ENCODE assay signal across 9 cellular contexts in the genomic region with DNA sequence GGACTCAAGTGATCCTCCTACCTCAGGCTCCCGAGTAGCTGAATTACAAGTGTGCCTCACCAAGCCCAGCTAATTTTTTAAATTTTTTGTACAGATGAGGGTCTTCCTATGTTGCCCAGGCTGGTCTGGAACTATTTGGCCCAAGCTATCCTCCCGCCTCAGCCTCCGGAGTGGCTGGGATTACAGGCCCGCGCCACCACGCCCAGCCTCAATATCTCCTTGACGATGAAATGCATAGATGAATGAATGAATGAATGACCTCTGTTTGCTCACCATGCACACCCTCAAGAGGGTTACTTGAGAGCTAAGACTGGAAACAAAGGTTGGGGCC. TPM values are rescaled to one million over a fixed set of nuclear protein-coding genes. Genes with fewer than 3 reads are reported as not detected.
DNase-seq lines count a peak whose midpoint lies in the region; ATAC-seq and TF ChIP-seq lines count a peak whose summit lies in the region.
"Had no signal": no experiment of that assay in that cellular context is flagged by ENCODE, and none has a peak within 500 bp of the region (broad histone marks: within the 10 kb centered on the region; RNA-seq: fewer than 3 reads in every experiment).

No MANE protein-coding gene starts in this region.

- no peak overlapping the region for H3K4me2 ChIP-seq in GM23248 (ENCODE audit: unreplicated experiment)
- peak overlapping the region; percentile 44; the same call in 1 of the 2 replicates for H3K4me2 ChIP-seq in OCI-LY7 (ENCODE audit: low read length)

- no peak for TF ChIP-seq CTCF in OCI-LY7 (conservative IDR thresholded peaks at IDR 0.05; ENCODE audit: low read length)
- no peak for TF ChIP-seq CTCF in sigmoid colon (IDR thresholded peaks at IDR 0.05)
- TF ChIP-seq CTCF in ascending aorta (IDR thresholded peaks at IDR 0.05) = no peak

- in situ Hi-C loops in GM23248 (cut with MboI) = no loop called here

- H3K9me2 ChIP-seq in GM23248 (ENCODE audit: insufficient read depth) (no peaks in the 10 kb centered on the region), OCI-LY7 (ENCODE audit: insufficient read depth, low read length) (no peaks in the 10 kb centered on the region)

- H3K4me1 Mint-ChIP-seq in effector memory CD8-positive, alpha-beta T cell (ENCODE audit: low read depth in 2 of 2) = peaks cover 21 to 24% of the 10 kb centered on the region in 2 donors

- H3K4me3 Mint-ChIP-seq in effector memory CD8-positive, alpha-beta T cell = peak overlapping the region; percentile 59 to 70

- H3K27me3 ChIP-seq in GM23248 (replicated peaks; ENCODE audit: insufficient read depth) (0 out of 2 replicates have a peak, but pooled peaks cover 3% of the 10 kb centered on the region), sigmoid colon (no peaks in the 10 kb centered on the region), ascending aorta (no peaks in the 10 kb centered on the region)

- H3K9me3 ChIP-seq in GM23248 (ENCODE audit: low read depth) = no peaks in the 10 kb centered on the region
- no peaks in the 10 kb centered on the region for H3K9me3 ChIP-seq in OCI-LY7 (ENCODE audit: low read length)
- H3K9me3 ChIP-seq in sigmoid colon = no peaks in the 10 kb centered on the region
- no peaks in the 10 kb centered on the region for H3K9me3 ChIP-seq in ascending aorta

- POLR2A ChIA-PET in OCI-LY7 (lab: Charles Lee) = interaction anchor here (3.4 kb wide), 1 partner anchor 20 kb away, joined by 22 read pairs; no protein-coding TSS in a partner anchor

- H3K4me3 ChIP-seq in GM23248 (0 out of 2 replicates have a peak overlapping the region, but pooled peaks have one; percentile 21), OCI-LY7 (ENCODE audit: low read depth, low read length, poor library complexity, severe bottlenecking) (peak overlapping the region; percentile 36), sigmoid colon (peak overlapping the region in 3 of 4 donors; percentile 92 to 99 (median 95)), ascending aorta (peak overlapping the region in 1 of 2 donors; percentile 30)

- peak overlapping the region; percentile 61 for H2AFZ ChIP-seq in GM23248
- no peak overlapping the region for H2AFZ ChIP-seq in OCI-LY7 (ENCODE audit: low read length)

- no TSS peak for BruUV-seq in OCI-LY7 (replicated peaks; lab: Mats Ljungman, UMichigan)

- TF ChIP-seq POLR2A in sigmoid colon (IDR thresholded peaks at IDR 0.05) = no peak

- intact Hi-C loops in OCI-LY7 (cut with micrococcal nuclease; ENCODE audit: unreplicated experiment) = loop anchor here (1.0 to 5.0 kb wide), 3 partner anchors 8 to 365 kb away; no protein-coding TSS in a partner anchor
- intact Hi-C loops in sigmoid colon (cut with DNase I) = no loop called here
- intact Hi-C loops in ascending aorta (cut with DNase I) = loop anchor here (2.0 to 5.0 kb wide), 2 partner anchors 23 to 40 kb away; partner anchors contain the start of gene SLC44A2

- H3K36me3 ChIP-seq in GM23248 (ENCODE audit: low read depth) = no peaks in the 10 kb centered on the region
- H3K36me3 ChIP-seq in OCI-LY7 (ENCODE audit: insufficient read depth, low read length) = peaks cover 14% of the 10 kb centered on the region; the same call in 1 of the 2 replicates
- no peaks in the 10 kb centered on the region for H3K36me3 ChIP-seq in sigmoid colon
- H3K36me3 ChIP-seq in ascending aorta = no peaks in the 10 kb centered on the region

- CTCF ChIA-PET in OCI-LY7 (lab: Charles Lee; ENCODE audit: unreplicated experiment) = interaction anchor here (0.5 to 1.3 kb wide), 2 partner anchors 9 to 98 kb away, joined by 3 to 5 read pairs; no protein-coding TSS in a partner anchor

- H4K20me1 ChIP-seq in GM23248 (ENCODE audit: insufficient read depth) (no peaks in the 10 kb centered on the region), OCI-LY7 (ENCODE audit: insufficient read depth, low read length) (0 out of 2 replicates have a peak, but pooled peaks cover 3% of the 10 kb centered on the region)

- H3K9ac ChIP-seq in GM23248 = no peak overlapping the region

- 8 to 19% methylated on average over 7 of the region's 7 CpGs for WGBS in GM23248 (ENCODE audit: low coverage in 1 of 2, low lambda C conversion rate in 2 of 2, missing lambda C conversion rate in 2 of 2), 2 experiments
- WGBS in sigmoid colon, 2 donors = 20 to 26% methylated on average over 7 of the region's 7 CpGs

- H3K27me3 Mint-ChIP-seq in effector memory CD8-positive, alpha-beta T cell = no peaks in the 10 kb centered on the region

- H3K4me1 ChIP-seq in GM23248 (ENCODE audit: insufficient read depth) (0 out of 2 replicates have a peak, but pooled peaks cover 3% of the 10 kb centered on the region), OCI-LY7 (ENCODE audit: insufficient read depth, low read length, poor library complexity, severe bottlenecking) (peaks cover 58% of the 10 kb centered on the region), sigmoid colon (peaks cover 0 to 18% (median 13%) of the 10 kb centered on the region in 4 donors), ascending aorta (peaks cover 10 to 26% of the 10 kb centered on the region in 2 donors)

- DNase-seq in GM23248 (no peak), OCI-LY7 (ENCODE audit: low spot score) (no peak), sigmoid colon (no peak), ascending aorta (ENCODE audit: low spot score in 2 of 2) (no peak)
- DNase-seq in effector memory CD8-positive, alpha-beta T cell = no peak
- DNase-seq in effector CD4-positive, alpha-beta T cell = no peak

- no peaks in the 10 kb centered on the region for H3K79me2 ChIP-seq in GM23248 (ENCODE audit: insufficient read depth)
- H3K79me2 ChIP-seq in OCI-LY7 (ENCODE audit: insufficient read depth, low read depth, low read length) = peaks cover 41% of the 10 kb centered on the region

- H3K27ac ChIP-seq in GM23248 = no peak overlapping the region
- peak overlapping the region; percentile 45 for H3K27ac ChIP-seq in OCI-LY7 (ENCODE audit: low read depth, low read length, poor library complexity, severe bottlenecking)
- H3K27ac ChIP-seq in sigmoid colon = peak overlapping the region in 1 of 4 donors; percentile 92
- no peak overlapping the region for H3K27ac ChIP-seq in ascending aorta

- no peak for ATAC-seq in effector memory CD8-positive, alpha-beta T cell (replicated peaks)
- no peak for ATAC-seq in HG03354 (IDR thresholded peaks at IDR 0.05; ENCODE audit: poor library complexity, severe bottlenecking, unreplicated experiment)
- no peak for ATAC-seq in HG02678 (IDR thresholded peaks at IDR 0.05; ENCODE audit: unreplicated experiment)

- TF ChIP-seq EP300 in sigmoid colon (IDR thresholded peaks at IDR 0.05) = no peak

- H3F3A ChIP-seq in GM23248 (ENCODE audit: insufficient read depth) = no peaks in the 10 kb centered on the region

- H3K36me3 Mint-ChIP-seq in effector memory CD8-positive, alpha-beta T cell (ENCODE audit: insufficient read depth) = peaks cover 23% of the 10 kb centered on the region

- H3K27ac Mint-ChIP-seq in effector memory CD8-positive, alpha-beta T cell = peak overlapping the region in 1 of 2 donors; percentile 22

- no peaks in the 10 kb centered on the region for H3K9me3 Mint-ChIP-seq in effector memory CD8-positive, alpha-beta T cell

RNA-seq across cellular contexts. Expression of gene AP1M2, which starts 14.9 kb away (rescaled TPM):
- total RNA-seq in GM23248 (2014; rRNA removed; shearing (Covaris generic)) = not detected in 2 replicates
- not detected in 2 replicates for polyA plus RNA-seq in GM23248 (2016; fragmentation: Nextera tagmentation; extraction: Ambion mirVana)
- 0.44 TPM in 1 of 2 replicates, not detected in the other for total RNA-seq in OCI-LY7 (2014; rRNA removed; shearing (Covaris generic))
- total RNA-seq in OCI-LY7 (2022) = not detected in 2 replicates
- 1 to 10 TPM in 2 of 4 donors, not detected in 2; 1.1 to 3.0 TPM for total RNA-seq in sigmoid colon
- polyA plus RNA-seq in sigmoid colon = 100 to 1,000 TPM in 2 of 3 donors, 10 to 100 TPM in 1; 95.8 to 178 (median 150) TPM
- not detected for total RNA-seq in ascending aorta
- total RNA-seq: occipital lobe had no signal

RNA-seq across cellular contexts. Expression of gene SLC44A2, which starts 23.4 kb away (rescaled TPM):
- total RNA-seq in GM23248 (2014; rRNA removed; shearing (Covaris generic)) = 17.4 and 41.1 TPM in 2 replicates
- polyA plus RNA-seq in GM23248 (2016; fragmentation: Nextera tagmentation; extraction: Ambion mirVana) = 44.5 and 48.6 TPM in 2 replicates
- total RNA-seq in OCI-LY7 (2014; rRNA removed; shearing (Covaris generic)) = 104 and 115 TPM in 2 replicates
- 197 and 248 TPM in 2 replicates for total RNA-seq in OCI-LY7 (2022)
- 10 to 100 TPM; 19.3 to 31.0 (median 25.3) TPM for total RNA-seq in sigmoid colon
- polyA plus RNA-seq in sigmoid colon = 10 to 100 TPM; 12.9 to 88.6 (median 23.4) TPM
- total RNA-seq in ascending aorta = 354 TPM

RNA-seq across cellular contexts. Expression of gene CDKN2D, which starts 33.2 kb away (rescaled TPM):
- total RNA-seq in GM23248 (2014; rRNA removed; shearing (Covaris generic)) = 7.8 and 8.5 TPM in 2 replicates
- 10.7 and 11.7 TPM in 2 replicates for polyA plus RNA-seq in GM23248 (2016; fragmentation: Nextera tagmentation; extraction: Ambion mirVana)
- 22.4 and 25.3 TPM in 2 replicates for total RNA-seq in OCI-LY7 (2014; rRNA removed; shearing (Covaris generic))
- total RNA-seq in OCI-LY7 (2022) = 26.6 and 28.1 TPM in 2 replicates
- total RNA-seq in sigmoid colon = 10 to 100 TPM in 3 of 4 donors, 1 to 10 TPM in 1; 7.5 to 14.9 (median 11.3) TPM
- 10 to 100 TPM; 17.4 to 28.2 (median 17.8) TPM for polyA plus RNA-seq in sigmoid colon
- total RNA-seq in ascending aorta = 20.3 TPM

RNA-seq across cellular contexts. Expression of gene KRI1, which starts 36.2 kb away (rescaled TPM):
- 10.5 and 11.3 TPM in 2 replicates for total RNA-seq in GM23248 (2014; rRNA removed; shearing (Covaris generic))
- polyA plus RNA-seq in GM23248 (2016; fragmentation: Nextera tagmentation; extraction: Ambion mirVana) = 14.9 and 15.1 TPM in 2 replicates
- 44.9 and 53.6 TPM in 2 replicates for total RNA-seq in OCI-LY7 (2014; rRNA removed; shearing (Covaris generic))
- total RNA-seq in OCI-LY7 (2022) = 57.0 and 58.4 TPM in 2 replicates
- 10 to 100 TPM; 13.6 to 21.1 (median 16.1) TPM for total RNA-seq in sigmoid colon
- 10 to 100 TPM in 2 of 3 donors, 1 to 10 TPM in 1; 7.2 to 28.9 (median 11.4) TPM for polyA plus RNA-seq in sigmoid colon
- 21.9 TPM for total RNA-seq in ascending aorta

RNA-seq across cellular contexts. Expression of gene ILF3, which starts 52.2 kb away (rescaled TPM):
- 75.5 and 93.2 TPM in 2 replicates for total RNA-seq in GM23248 (2014; rRNA removed; shearing (Covaris generic))
- 80.1 and 81.6 TPM in 2 replicates for polyA plus RNA-seq in GM23248 (2016; fragmentation: Nextera tagmentation; extraction: Ambion mirVana)
- total RNA-seq in OCI-LY7 (2014; rRNA removed; shearing (Covaris generic)) = 308 and 347 TPM in 2 replicates
- total RNA-seq in OCI-LY7 (2022) = 553 and 569 TPM in 2 replicates
- 100 to 1,000 TPM in 2 of 4 donors, 10 to 100 TPM in 2; 83.5 to 109 (median 94.8) TPM for total RNA-seq in sigmoid colon
- polyA plus RNA-seq in sigmoid colon = 100 to 1,000 TPM in 1 of 3 donors, 10 to 100 TPM in 2; 25.7 to 146 (median 30.6) TPM
- 168 TPM for total RNA-seq in ascending aorta
